Comparison of ENCODE assay signal across 8 cellular contexts in the genomic region with DNA sequence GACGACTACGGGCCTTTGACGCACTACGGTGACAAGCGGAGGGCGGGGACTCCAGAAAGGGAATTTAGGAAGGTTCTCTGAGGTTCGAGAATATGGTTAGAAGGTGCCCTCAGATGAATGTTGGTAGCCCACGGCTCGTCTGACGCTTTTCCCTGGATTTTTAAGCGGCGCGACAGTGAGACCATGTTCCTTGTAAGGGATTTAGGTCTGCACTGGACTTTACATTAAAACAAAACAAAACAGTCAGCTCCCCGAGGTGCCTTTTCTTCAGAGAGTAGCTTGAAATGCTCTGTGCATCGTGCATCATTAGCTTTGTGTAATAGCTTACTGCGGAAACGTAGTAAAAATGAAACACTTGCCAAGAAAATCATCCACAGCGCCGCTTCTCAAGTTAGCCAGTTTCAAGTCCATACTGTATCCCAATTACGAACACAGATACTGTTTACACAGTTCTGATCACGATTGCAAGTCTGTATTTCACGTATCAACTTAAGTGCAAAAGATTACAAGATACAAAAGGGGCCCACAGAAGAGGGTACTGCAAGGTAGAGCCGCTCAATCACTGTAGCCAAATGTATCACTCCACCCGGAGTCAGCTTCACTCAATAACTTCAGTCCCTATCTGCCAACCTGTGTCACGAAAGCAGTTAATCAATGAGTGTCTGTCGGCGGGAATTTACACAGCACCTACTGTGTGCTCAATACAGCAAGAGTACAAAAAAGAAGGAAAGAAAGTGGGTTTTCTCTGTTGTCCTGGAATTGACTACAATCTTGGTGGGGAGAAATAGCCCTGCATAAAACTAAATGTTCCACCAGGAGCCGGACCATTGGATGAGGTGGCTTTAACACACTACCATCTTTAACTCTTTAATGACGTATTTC. TPM values are rescaled to one million over a fixed set of nuclear protein-coding genes. Genes with fewer than 3 reads are reported as not detected.
DNase-seq lines count a peak whose midpoint lies in the region; ATAC-seq, FAIRE-seq and TF ChIP-seq lines count a peak whose summit lies in the region.

No MANE protein-coding gene starts in this region.

- DNase-seq in GM06990 (ENCODE audit: extremely low read depth, insufficient read length) (no peak), NCI-H2227 (lab: John Stamatoyannopoulos, UW; ENCODE audit: unreplicated experiment) (peak; percentile 64), mucosa of descending colon (peak in 1 of 3 donors; percentile 12), D341Med (ENCODE audit: low spot score) (no peak), HTR-8/SVneo (ENCODE audit: insufficient read length, low spot score) (no peak)

- ATAC-seq in GM21737 (IDR thresholded peaks at IDR 0.05; ENCODE audit: unreplicated experiment) (peak; percentile 81), mucosa of descending colon (peak; percentile 18), HG03521 (IDR thresholded peaks at IDR 0.05; ENCODE audit: unreplicated experiment) (no peak)

- TF ChIP-seq CTCF in GM06990 (IDR thresholded peaks at IDR 0.05; ENCODE audit: insufficient read depth, low read length, poor library complexity, severe bottlenecking) (no peak), mucosa of descending colon (IDR thresholded peaks at IDR 0.05) (no peak)

- H3K4me1 ChIP-seq in mucosa of descending colon (ENCODE audit: low read depth), result no peaks in the 10 kb centered on the region

- peak overlapping the region; percentile 75 for H3K4me3 ChIP-seq in GM06990 (replicated peaks; ENCODE audit: low read depth, low read length)
- H3K4me3 ChIP-seq in mucosa of descending colon, result peak overlapping the region; percentile 42

- no peaks in the 10 kb centered on the region for H3K9me3 ChIP-seq in mucosa of descending colon

- H3K36me3 ChIP-seq in GM06990 (ENCODE audit: control insufficient read depth, insufficient read depth, low read length), result no peaks in the 10 kb centered on the region
- no peaks in the 10 kb centered on the region for H3K36me3 ChIP-seq in mucosa of descending colon (ENCODE audit: low read depth)

- peak overlapping the region; percentile 97 for H3K27ac ChIP-seq in cingulate gyrus (ENCODE audit: low read depth, low read length)

- H3K27me3 ChIP-seq in GM06990 (replicated peaks; ENCODE audit: control insufficient read depth, insufficient read depth, low read length), result no peaks in the 10 kb centered on the region

- no peak for FAIRE-seq in HTR-8/SVneo (lab: Jason Lieb, UNC)

- intact Hi-C loops in mucosa of descending colon (cut with DNase I, micrococcal nuclease), result no loop called here

RNA-seq across cellular contexts. Expression of a gene that starts 0.5 kb away (rescaled TPM):
- 1 to 10 TPM; 5.7 to 6.3 (median 5.9) TPM for total RNA-seq in mucosa of descending colon

RNA-seq across cellular contexts. Expression of a gene that starts 32.4 kb away (rescaled TPM):
- total RNA-seq in mucosa of descending colon, result 10 to 100 TPM; 72.1 to 81.6 (median 79.4) TPM

RNA-seq across cellular contexts. Expression of a gene that starts 41.5 kb away (rescaled TPM):
- total RNA-seq in mucosa of descending colon, result 10 to 100 TPM; 22.2 to 25.4 (median 22.9) TPM
